Comparison of ENCODE assay signal across 8 cellular contexts in genomic region chr22:44025171-44026065, GRCh38. TPM values are rescaled to one million over a fixed set of nuclear protein-coding genes. Genes with fewer than 3 reads are reported as not detected.
DNase-seq lines count a peak whose midpoint lies in the region; ATAC-seq, FAIRE-seq and TF ChIP-seq lines count a peak whose summit lies in the region.

No MANE protein-coding gene starts in this region.

- no peaks in the 10 kb centered on the region for H4K20me1 ChIP-seq in astrocyte (ENCODE audit: insufficient read depth, low read length)

- no peaks in the 10 kb centered on the region for H3K9me3 ChIP-seq in MG63
- no peaks in the 10 kb centered on the region for H3K9me3 ChIP-seq in astrocyte (ENCODE audit: insufficient read depth, low read depth, low read length)

- no peak overlapping the region for H3K27ac Mint-ChIP-seq in astrocyte (ENCODE audit: unreplicated experiment)

- peak; percentile 58 for TF ChIP-seq POLR2A in GM15510 (IDR thresholded peaks at IDR 0.05; ENCODE audit: borderline replicate concordance, extremely low read depth, insufficient read length)

- no peak overlapping the region for H4K8ac ChIP-seq in mesendoderm (ENCODE audit: low read depth, low read length)

- H3K27me3 ChIP-seq in MG63 = no peaks in the 10 kb centered on the region
- H3K27me3 ChIP-seq in astrocyte (ENCODE audit: insufficient read depth, low read length) = no peaks in the 10 kb centered on the region
- no peaks in the 10 kb centered on the region for H3K27me3 ChIP-seq in mesendoderm (ENCODE audit: insufficient read depth, low read length, poor library complexity)

- H3K4me1 ChIP-seq in astrocyte (ENCODE audit: insufficient read depth, low read length) (peaks cover 39% of the 10 kb centered on the region), mesendoderm (ENCODE audit: control insufficient read depth, low read depth, low read length) (no peaks in the 10 kb centered on the region)

- peak overlapping the region; percentile 82 for H3K4me3 Mint-ChIP-seq in astrocyte (ENCODE audit: unreplicated experiment)

- H3K18ac ChIP-seq in mesendoderm (ENCODE audit: low read length) = no peak overlapping the region

- peaks cover 58% of the 10 kb centered on the region for H3K79me2 ChIP-seq in astrocyte (ENCODE audit: insufficient read depth, low read length)
- H3K79me2 ChIP-seq in mesendoderm (ENCODE audit: control insufficient read depth, insufficient read depth, low read length) = no peaks in the 10 kb centered on the region

- H3K4me2 ChIP-seq in astrocyte (ENCODE audit: low read length) (peak overlapping the region; percentile 84), mesendoderm (ENCODE audit: low read length) (no peak overlapping the region)

- no peak overlapping the region for H4K5ac ChIP-seq in mesendoderm (ENCODE audit: low read length)

- WGBS in mesendoderm (ENCODE audit: extremely low coverage, insufficient coverage, low lambda C conversion rate) = no CpG with 5 or more reads among the region's 26 CpGs

- H2BK120ac ChIP-seq in mesendoderm (ENCODE audit: low read depth, low read length) = no peak overlapping the region

- no peak overlapping the region for H2BK15ac ChIP-seq in mesendoderm (replicated peaks; ENCODE audit: low read depth)

- peaks cover 1% of the 10 kb centered on the region for H3K27me3 Mint-ChIP-seq in astrocyte (ENCODE audit: low read depth, unreplicated experiment)

- H3K56ac ChIP-seq in mesendoderm (ENCODE audit: low read length) = peak overlapping the region; percentile 25

- H3K9ac ChIP-seq in astrocyte (ENCODE audit: low read length) (peak overlapping the region; percentile 86), mesendoderm (ENCODE audit: low read length) (no peak overlapping the region)

- H3K36me3 ChIP-seq in MG63 (peaks cover 8% of the 10 kb centered on the region), astrocyte (ENCODE audit: insufficient read depth, low read length) (no peaks in the 10 kb centered on the region), mesendoderm (ENCODE audit: control insufficient read depth, insufficient read depth, low read length) (no peaks in the 10 kb centered on the region)

- H2AK5ac ChIP-seq in mesendoderm (ENCODE audit: low read length) = no peak overlapping the region

- H3K9me3 Mint-ChIP-seq in astrocyte (ENCODE audit: unreplicated experiment) = peaks cover 2% of the 10 kb centered on the region

- DNase-seq in MG63 (no peak), astrocyte (ENCODE audit: low read depth) (no peak), mesendoderm (no peak), NK-92 (lab: John Stamatoyannopoulos, UW; ENCODE audit: unreplicated experiment) (no peak), NCI-H774 (lab: John Stamatoyannopoulos, UW) (no peak), NCI-H524 treated with DMSO at 0.1 percent for 48 hours (lab: John Stamatoyannopoulos, UW) (no peak)

- no peak overlapping the region for H2BK5ac ChIP-seq in mesendoderm (ENCODE audit: low read length)

- no peak overlapping the region for H3K27ac ChIP-seq in astrocyte (ENCODE audit: low read depth, low read length)
- H3K27ac ChIP-seq in mesendoderm (ENCODE audit: low read depth, low read length) = no peak overlapping the region

- no peaks in the 10 kb centered on the region for H3K79me1 ChIP-seq in mesendoderm (ENCODE audit: low read length)

- H3K36me3 Mint-ChIP-seq in astrocyte (ENCODE audit: low read depth, unreplicated experiment) = no peaks in the 10 kb centered on the region

- peaks cover 8% of the 10 kb centered on the region for H3K4me1 Mint-ChIP-seq in astrocyte (ENCODE audit: low read depth, unreplicated experiment)

- no peak overlapping the region for H2AFZ ChIP-seq in astrocyte (ENCODE audit: low read depth, low read length)

- H3K23ac ChIP-seq in mesendoderm (ENCODE audit: low read length) = no peak overlapping the region

- TF ChIP-seq CTCF in astrocyte (IDR thresholded peaks at IDR 0.05; ENCODE audit: insufficient read depth, low read depth, low read length) = no peak

- no peak for FAIRE-seq in astrocyte (lab: Jason Lieb, UNC)

- H3K4ac ChIP-seq in mesendoderm (ENCODE audit: low read depth, low read length) = no peak overlapping the region

- ATAC-seq in GM21737 (IDR thresholded peaks at IDR 0.05; ENCODE audit: unreplicated experiment) = peak; percentile 42

- H3K4me3 ChIP-seq in MG63 (peak overlapping the region; percentile 85), astrocyte (ENCODE audit: insufficient read depth, low read depth, low read length) (peak overlapping the region; percentile 47), mesendoderm (ENCODE audit: low read length) (no peak overlapping the region)

RNA-seq across cellular contexts. Expression of gene PARVB, which starts 1.3 kb away (rescaled TPM):
- 31.0 and 88.1 TPM in 2 replicates for total RNA-seq in MG63 (2014; rRNA removed; shearing (Covaris generic); ENCODE audit: low replicate concordance)
- 22.0 and 23.0 TPM in 2 replicates for total RNA-seq in astrocyte
- 8.5 TPM for polyA plus RNA-seq in mesendoderm (2013, experiment 1 of 2)
- polyA plus RNA-seq in mesendoderm (2013, experiment 2 of 2) = 8.4 TPM
